8 cellular contexts compared by ENCODE assay signal in the genomic region with DNA sequence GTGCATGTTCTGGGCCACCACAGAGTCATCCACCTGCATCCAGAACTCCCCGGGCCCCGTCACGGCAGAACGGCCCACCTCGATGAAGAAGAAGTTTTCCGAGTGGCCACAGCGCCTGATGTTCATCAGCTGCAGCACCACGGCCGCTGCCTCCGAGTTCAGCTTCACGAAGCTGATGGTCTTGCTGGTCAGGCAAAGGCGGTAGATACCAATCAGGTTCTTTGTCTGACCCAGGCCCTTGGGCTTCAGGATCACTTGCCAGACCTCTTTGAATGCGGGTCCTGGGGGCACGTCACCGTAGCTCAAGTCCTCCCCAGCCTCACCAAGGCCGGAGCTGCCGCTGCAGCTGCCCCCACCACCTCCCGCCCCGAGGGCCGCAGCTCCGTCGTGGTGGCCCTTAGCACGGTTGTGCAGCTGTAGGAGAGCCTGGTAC. TPM values are rescaled to one million over a fixed set of nuclear protein-coding genes. Genes with fewer than 3 reads are reported as not detected.
DNase-seq lines count a peak whose midpoint lies in the region; ATAC-seq and TF ChIP-seq lines count a peak whose summit lies in the region.

No MANE protein-coding gene starts in this region.

- no peaks in the 10 kb centered on the region for H3K36me3 Mint-ChIP-seq in activated naive CD4-positive, alpha-beta T cell treated with anti-CD3 and anti-CD28 coated beads, Interleukin-2, amount 50 U/mL, for 24 hours

- no peaks in the 10 kb centered on the region for H3K9me3 Mint-ChIP-seq in activated naive CD4-positive, alpha-beta T cell treated with anti-CD3 and anti-CD28 coated beads, Interleukin-2, amount 50 U/mL, for 24 hours

- H3K27me3 ChIP-seq in colonic mucosa (no peaks in the 10 kb centered on the region), mucosa of rectum (ENCODE audit: control insufficient read depth in 2 of 2, insufficient read depth in 2 of 2, low read length in 2 of 2) (no peaks in the 10 kb centered on the region)

- DNase-seq in activated naive CD4-positive, alpha-beta T cell treated with anti-CD3 and anti-CD28 coated beads, Interleukin-2, amount 50 U/mL, for 16 hours: no peak
- peak; percentile 22 for DNase-seq in colonic mucosa
- no peak for DNase-seq in AG08395 (ENCODE audit: low spot score)
- no peak for DNase-seq in NCI-H2029 (lab: John Stamatoyannopoulos, UW)
- DNase-seq in SW480 (ENCODE audit: low spot score): no peak

- H3K9ac ChIP-seq in colonic mucosa (ENCODE audit: low read depth in 2 of 2, low read length in 2 of 2): peak overlapping the region; percentile 58 to 73
- H3K9ac ChIP-seq in mucosa of rectum (ENCODE audit: low read depth in 1 of 2, low read length in 2 of 2): peak overlapping the region; percentile 38 to 73

- H3K4me3 Mint-ChIP-seq in activated naive CD4-positive, alpha-beta T cell treated with anti-CD3 and anti-CD28 coated beads, Interleukin-2, amount 50 U/mL, for 24 hours: peak overlapping the region; percentile 87

- no peak overlapping the region for H3K27ac Mint-ChIP-seq in activated naive CD4-positive, alpha-beta T cell treated with anti-CD3 and anti-CD28 coated beads, Interleukin-2, amount 50 U/mL, for 24 hours

- no peak for ATAC-seq in HG03565 (IDR thresholded peaks at IDR 0.05; ENCODE audit: unreplicated experiment)

- H3K4me1 ChIP-seq in colonic mucosa (no peaks in the 10 kb centered on the region), mucosa of rectum (ENCODE audit: control insufficient read depth in 2 of 2, insufficient read depth in 2 of 2, low read length in 2 of 2) (peaks cover 23 to 25% of the 10 kb centered on the region in 2 donors)

- H3K4me1 Mint-ChIP-seq in activated naive CD4-positive, alpha-beta T cell treated with anti-CD3 and anti-CD28 coated beads, Interleukin-2, amount 50 U/mL, for 24 hours: peaks cover 58% of the 10 kb centered on the region

- intact Hi-C loops in colonic mucosa (cut with DNase I): loop anchor here (10.0 kb wide), 2 partner anchors 143 to 353 kb away; no protein-coding TSS in a partner anchor

- H3K27me3 Mint-ChIP-seq in activated naive CD4-positive, alpha-beta T cell treated with anti-CD3 and anti-CD28 coated beads, Interleukin-2, amount 50 U/mL, for 24 hours: no peaks in the 10 kb centered on the region

- H3K9me3 ChIP-seq in colonic mucosa (no peaks in the 10 kb centered on the region), mucosa of rectum (ENCODE audit: control insufficient read depth in 2 of 2, low read length in 2 of 2) (no peaks in the 10 kb centered on the region)

- H3K4me3 ChIP-seq in colonic mucosa: peak overlapping the region; percentile 68
- H3K4me3 ChIP-seq in mucosa of rectum (ENCODE audit: low read length in 2 of 2): peak overlapping the region; percentile 75 to 98

- H3K36me3 ChIP-seq in colonic mucosa: no peaks in the 10 kb centered on the region
- H3K36me3 ChIP-seq in mucosa of rectum (ENCODE audit: control insufficient read depth in 2 of 2, insufficient read depth in 2 of 2, low read length in 2 of 2): peaks cover 0 to 2% of the 10 kb centered on the region in 2 donors

- TF ChIP-seq CTCF in colonic mucosa (IDR thresholded peaks at IDR 0.05): no peak

- H3K27ac ChIP-seq in colonic mucosa (peak overlapping the region; percentile 83), mucosa of rectum (ENCODE audit: low read depth in 2 of 2, low read length in 2 of 2) (peak overlapping the region; percentile 84)

RNA-seq across cellular contexts. Expression of gene IRS1, which starts 1.6 kb away (rescaled TPM):
- total RNA-seq in colonic mucosa: 10 to 100 TPM in 1 of 2 donors, 1 to 10 TPM in 1; 9.5 to 17.4 TPM

RNA-seq across cellular contexts. Expression of gene RHBDD1, which starts 37.8 kb away (rescaled TPM):
- total RNA-seq in colonic mucosa: 10 to 100 TPM; 29.9 to 31.7 TPM
